In genomic region chr1:83766182-83766825, GRCh38 we compare ENCODE assay signal across 17 cellular contexts.
"Had no signal": no experiment of that assay in that cellular context is flagged by ENCODE, and none has a peak within 500 bp of the region (broad histone marks: within the 10 kb centered on the region; RNA-seq: fewer than 3 reads in every experiment).

No MANE protein-coding gene starts in this region.

- H3K27ac ChIP-seq: colonic mucosa, foreskin keratinocyte, ovary, right atrium auricular region had no signal

- H3K9me3 ChIP-seq: colonic mucosa, ovary, right atrium auricular region had no signal

- H3K4me3 ChIP-seq: colonic mucosa, hepatocyte, ovary, right atrium auricular region had no signal

- H3K4me1 ChIP-seq: colonic mucosa, foreskin keratinocyte, right atrium auricular region had no signal

- H3K9me3 Mint-ChIP-seq: naive thymus-derived CD4-positive, alpha-beta T cell; type B pancreatic cell had no signal

- H3K79me2 ChIP-seq: hepatocyte had no signal

- H3K4me3 Mint-ChIP-seq: naive thymus-derived CD4-positive, alpha-beta T cell; type B pancreatic cell had no signal

- DNase-seq: colonic mucosa; dermis blood vessel endothelial cell; erythroblast; foreskin keratinocyte; head of caudate nucleus; kidney; left cardiac atrium; left ventricle myocardium superior; naive thymus-derived CD4-positive, alpha-beta T cell; nucleus accumbens; ovary; small intestine; stimulated activated CD4-positive, alpha-beta T cell treated with anti-CD3 and anti-CD28 coated beads, Interleukin-12 subunit alpha, Interleukin-12 subunit beta, amount 100 ng/mL, for 4 hours; stimulated activated naive CD4-positive, alpha-beta T cell had no signal

- ATAC-seq: foreskin keratinocyte; left cardiac atrium; left ventricle myocardium superior; naive thymus-derived CD4-positive, alpha-beta T cell had no signal

- H2AFZ ChIP-seq: hepatocyte had no signal

- H3K27ac Mint-ChIP-seq: type B pancreatic cell had no signal

- H3K36me3 Mint-ChIP-seq: naive thymus-derived CD4-positive, alpha-beta T cell; type B pancreatic cell had no signal

- H3K27me3 ChIP-seq: colonic mucosa, foreskin keratinocyte, hepatocyte, ovary, right atrium auricular region had no signal

- H3K36me3 ChIP-seq: colonic mucosa, ovary, right atrium auricular region had no signal
